ENCODE assay signal across 25 cellular contexts in genomic region chr18:10985689-10986088, GRCh38.
"Had no signal": no experiment of that assay in that cellular context is flagged by ENCODE, and none has a peak within 500 bp of the region (broad histone marks: within the 10 kb centered on the region; RNA-seq: fewer than 3 reads in every experiment).

No MANE protein-coding gene starts in this region.

- FAIRE-seq: endothelial cell of umbilical vein had no signal

- ATAC-seq: effector memory CD8-positive, alpha-beta T cell; esophagus mucosa; foreskin keratinocyte; gastrocnemius medialis; gastroesophageal sphincter; heart left ventricle; heart right ventricle had no signal

- H3K4me1 ChIP-seq: colonic mucosa, esophagus muscularis mucosa, esophagus squamous epithelium, foreskin keratinocyte, gastrocnemius medialis, gastroesophageal sphincter, heart left ventricle, heart right ventricle had no signal

- H3K27ac ChIP-seq: colonic mucosa, coronary artery, dorsolateral prefrontal cortex, epithelial cell of prostate, esophagus muscularis mucosa, esophagus squamous epithelium, foreskin keratinocyte, gastrocnemius medialis, gastroesophageal sphincter, heart left ventricle, heart right ventricle had no signal

- H3K27me3 ChIP-seq: colonic mucosa, dorsolateral prefrontal cortex, esophagus muscularis mucosa, esophagus squamous epithelium, foreskin keratinocyte, gastroesophageal sphincter, heart left ventricle, heart right ventricle had no signal

- DNase-seq: colonic mucosa; cortex of kidney; dermis blood vessel endothelial cell; dorsolateral prefrontal cortex; effector CD4-positive, alpha-beta T cell; effector CD8-positive, alpha-beta T cell; effector memory CD4-positive, alpha-beta T cell; effector memory CD8-positive, alpha-beta T cell; endodermal cell; erythroblast; esophagus squamous epithelium; foreskin fibroblast; foreskin keratinocyte; foreskin melanocyte; gastrocnemius medialis; glutamatergic neuron; head of caudate nucleus; heart left ventricle; heart right ventricle had no signal

- H3K36me3 ChIP-seq: colonic mucosa, esophagus muscularis mucosa, esophagus squamous epithelium, gastrocnemius medialis, gastroesophageal sphincter, heart left ventricle, heart right ventricle had no signal

- H3K9me3 ChIP-seq: colonic mucosa had no signal

- H3K4me3 ChIP-seq: colonic mucosa, coronary artery, dorsolateral prefrontal cortex, esophagus muscularis mucosa, esophagus squamous epithelium, gastrocnemius medialis, gastroesophageal sphincter, heart left ventricle, heart right ventricle had no signal
